In the genomic region with DNA sequence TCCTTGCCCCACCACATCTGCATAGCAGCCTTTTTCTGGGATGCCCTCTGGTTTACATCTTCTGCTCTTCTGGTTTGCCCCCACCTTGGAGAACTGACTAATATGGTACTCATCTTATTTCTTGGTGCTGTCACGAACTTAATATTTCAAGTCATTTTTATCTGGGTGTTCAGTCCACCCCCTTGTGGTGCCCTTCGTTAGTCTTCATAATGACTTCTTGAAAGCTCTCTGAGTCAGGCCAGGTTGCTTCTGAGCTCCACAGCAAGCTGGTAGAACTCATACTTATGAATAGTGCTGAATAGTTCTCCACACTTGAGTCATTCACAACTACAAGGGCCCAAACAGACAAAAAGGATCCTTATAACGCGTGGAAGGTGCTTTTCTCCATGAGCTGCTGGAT, we compare ENCODE assay signal across 14 cellular contexts. TPM values are rescaled to one million over a fixed set of nuclear protein-coding genes. Genes with fewer than 3 reads are reported as not detected.
DNase-seq lines count a peak whose midpoint lies in the region; ATAC-seq, FAIRE-seq and TF ChIP-seq lines count a peak whose summit lies in the region.
"Had no signal": no experiment of that assay in that cellular context is flagged by ENCODE, and none has a peak within 500 bp of the region (broad histone marks: within the 10 kb centered on the region; RNA-seq: fewer than 3 reads in every experiment).

No MANE protein-coding gene starts in this region.

- no peaks in the 10 kb centered on the region; the same call in 1 of the 2 replicates for H3K27me3 ChIP-seq in HCT116 (ENCODE audit: insufficient read depth, low read length)
- no peaks in the 10 kb centered on the region for H3K27me3 ChIP-seq in thoracic aorta (replicated peaks; ENCODE audit: insufficient read depth)
- H3K27me3 ChIP-seq: esophagus squamous epithelium had no signal

- peaks cover 5% of the 10 kb centered on the region for H3K27me3 Mint-ChIP-seq in activated CD8-positive, alpha-beta T cell treated with anti-CD3 and anti-CD28 coated beads for 36 hours

- no peak for TF ChIP-seq POLR2A in HCT116 (IDR thresholded peaks at IDR 0.05; ENCODE audit: borderline replicate concordance, extremely low read depth, insufficient read depth, insufficient read length)

- H3K4me1 ChIP-seq in HCT116 (ENCODE audit: control insufficient read depth in 1 of 2, insufficient read depth in 2 of 2, low read length in 2 of 2) (peaks cover 5 to 10% of the 10 kb centered on the region in 2 experiments; a peak in 3 of 4 replicates), kidney (ENCODE audit: control insufficient read depth in 1 of 2, insufficient read depth in 1 of 2, low read depth in 1 of 2, low read length in 2 of 2) (peaks cover 0 to 3% of the 10 kb centered on the region in 2 donors), thoracic aorta (ENCODE audit: control insufficient read depth in 1 of 2, low read depth in 2 of 2) (peaks cover 0 to 11% of the 10 kb centered on the region in 2 donors)

- BruUV-seq in HCT116 (replicated peaks; lab: Mats Ljungman, UMichigan): no TSS peak

- H3K27ac ChIP-seq in HCT116 (ENCODE audit: low read depth, low read length): no peak overlapping the region
- no peak overlapping the region for H3K27ac ChIP-seq in kidney (ENCODE audit: low read depth in 2 of 2, low read length in 2 of 2)
- no peak overlapping the region for H3K27ac ChIP-seq in thoracic aorta
- H3K27ac ChIP-seq: esophagus squamous epithelium had no signal

- ATAC-seq in HCT116 (peak; percentile 60), thoracic aorta (ENCODE audit: insufficient number of reproducible peaks, low FRiP score, low read depth) (no peak), HG02678 (IDR thresholded peaks at IDR 0.05; ENCODE audit: unreplicated experiment) (no peak)
- ATAC-seq in activated CD8-positive, alpha-beta T cell treated with anti-CD3 and anti-CD28 coated beads for 36 hours: no peak
- ATAC-seq: activated naive CD8-positive, alpha-beta T cell treated with anti-CD3 and anti-CD28 coated beads, Interleukin-2, amount 50 U/mL, for 24 hours; T-helper 17 cell had no signal

- no peak for FAIRE-seq in kidney (lab: Jason Lieb, UNC)

- no peak overlapping the region for H3K4me3 Mint-ChIP-seq in activated CD8-positive, alpha-beta T cell treated with anti-CD3 and anti-CD28 coated beads for 36 hours
- H3K4me3 Mint-ChIP-seq: activated naive CD8-positive, alpha-beta T cell treated with anti-CD3 and anti-CD28 coated beads, Interleukin-2, amount 50 U/mL, for 24 hours; T-helper 17 cell had no signal

- H2AFZ ChIP-seq in HCT116 (ENCODE audit: low read depth, low read length, poor library complexity, severe bottlenecking): no peak overlapping the region

- POLR2A ChIA-PET in HCT116 (lab: Charles Lee): no interaction called here
- POLR2A ChIA-PET in activated CD8-positive, alpha-beta T cell treated with anti-CD3 and anti-CD28 coated beads for 36 hours (lab: Charles Lee): no interaction called here

- H3K36me3 ChIP-seq in HCT116 (ENCODE audit: control insufficient read depth in 1 of 2, insufficient read depth in 2 of 2, low read length in 2 of 2) (no peaks in the 10 kb centered on the region), kidney (ENCODE audit: control insufficient read depth in 1 of 2, insufficient read depth in 2 of 2, low read length in 2 of 2) (no peaks in the 10 kb centered on the region), thoracic aorta (no peaks in the 10 kb centered on the region)
- H3K36me3 ChIP-seq: esophagus squamous epithelium had no signal

- no peak overlapping the region for H3K9ac ChIP-seq in HCT116 (ENCODE audit: low read length)
- no peak overlapping the region for H3K9ac ChIP-seq in kidney (ENCODE audit: low read length in 2 of 2)

- CTCF ChIA-PET in HCT116 (lab: Charles Lee): no interaction called here
- CTCF ChIA-PET in activated CD8-positive, alpha-beta T cell treated with anti-CD3 and anti-CD28 coated beads for 36 hours (lab: Charles Lee): no interaction called here

- TF ChIP-seq RAD21 in HCT116 (IDR thresholded peaks at IDR 0.05; ENCODE audit: low read depth): no peak

- intact Hi-C loops in HCT116 (cut with micrococcal nuclease) (no loop called here), kidney (cut with DNase I) (no loop called here)
- intact Hi-C loops in activated CD8-positive, alpha-beta T cell treated with anti-CD3 and anti-CD28 coated beads for 36 hours (cut with micrococcal nuclease): no loop called here

- RAD21 ChIA-PET in HCT116 (lab: Charles Lee; ENCODE audit: low non-redundant PET in 1 of 2, low total read pairs in 2 of 2, uncharacterized antibody in 2 of 2, unreplicated experiment in 2 of 2): no interaction called here

- no peak for TF ChIP-seq CTCF in HCT116 (IDR thresholded peaks at IDR 0.05 in 2 of 3, conservative IDR thresholded peaks at IDR 0.05 in 1 of 3; ENCODE audit: borderline replicate concordance in 1 of 3, insufficient read depth in 1 of 3, low read depth in 2 of 3, low read length in 2 of 3)
- no peak for TF ChIP-seq CTCF in kidney (IDR thresholded peaks at IDR 0.05; ENCODE audit: borderline replicate concordance, extremely low read depth, insufficient read depth)
- no peak for TF ChIP-seq CTCF in thoracic aorta (IDR thresholded peaks at IDR 0.05)
- no peak for TF ChIP-seq CTCF in activated CD8-positive, alpha-beta T cell treated with anti-CD3 and anti-CD28 coated beads for 36 hours (IDR thresholded peaks at IDR 0.05)

- no peak overlapping the region for H3K27ac Mint-ChIP-seq in activated CD8-positive, alpha-beta T cell treated with anti-CD3 and anti-CD28 coated beads for 36 hours
- H3K27ac Mint-ChIP-seq: activated naive CD8-positive, alpha-beta T cell treated with anti-CD3 and anti-CD28 coated beads, Interleukin-2, amount 50 U/mL, for 24 hours; T-helper 17 cell had no signal

- no peaks in the 10 kb centered on the region for H4K20me1 ChIP-seq in HCT116 (ENCODE audit: insufficient read depth)

- no peaks in the 10 kb centered on the region for H3K9me2 ChIP-seq in HCT116 (ENCODE audit: insufficient read depth)

- H3K36me3 Mint-ChIP-seq in activated CD8-positive, alpha-beta T cell treated with anti-CD3 and anti-CD28 coated beads for 36 hours (ENCODE audit: low read depth): no peaks in the 10 kb centered on the region

- DNase-seq in HCT116 (ENCODE audit: low read depth, low spot score) (no peak), astrocyte of the hippocampus (ENCODE audit: low read depth, low spot score) (peak; percentile 69), kidney (no peak), thoracic aorta (ENCODE audit: low spot score) (no peak), cerebellar nuclear complex (lab: John Stamatoyannopoulos, UW) (no peak)
- no peak for DNase-seq in activated CD8-positive, alpha-beta T cell treated with anti-CD3 and anti-CD28 coated beads for 36 hours
- DNase-seq: activated naive CD8-positive, alpha-beta T cell treated with anti-CD3 and anti-CD28 coated beads, Interleukin-2, amount 50 U/mL, for 24 hours; esophagus squamous epithelium; MM.1S; NCI-H748 treated with DMSO at 0.1 percent for 48 hours; T-helper 17 cell had no signal

- peak overlapping the region; percentile 44 for H3K4me2 ChIP-seq in HCT116 (ENCODE audit: low read length)

- no peak overlapping the region for H3K4me3 ChIP-seq in HCT116 (replicated peaks in 1 of 2; ENCODE audit: low read depth in 1 of 2, low read length in 2 of 2)
- peak overlapping the region; percentile 28 to 33 for H3K4me3 ChIP-seq in kidney (ENCODE audit: low read length in 2 of 2)
- peak overlapping the region; percentile 34 for H3K4me3 ChIP-seq in thoracic aorta
- H3K4me3 ChIP-seq: esophagus squamous epithelium had no signal

- H3K4me1 Mint-ChIP-seq in activated CD8-positive, alpha-beta T cell treated with anti-CD3 and anti-CD28 coated beads for 36 hours (ENCODE audit: low read depth): no peaks in the 10 kb centered on the region
- H3K4me1 Mint-ChIP-seq: activated naive CD8-positive, alpha-beta T cell treated with anti-CD3 and anti-CD28 coated beads, Interleukin-2, amount 50 U/mL, for 24 hours; T-helper 17 cell had no signal

- H3K9me3 ChIP-seq in HCT116 (ENCODE audit: control insufficient read depth in 1 of 2, insufficient read depth in 1 of 2, low read depth in 1 of 2, low read length in 2 of 2): no peaks in the 10 kb centered on the region
- H3K9me3 ChIP-seq in kidney (ENCODE audit: control insufficient read depth in 1 of 2, low read length in 2 of 2): no peaks in the 10 kb centered on the region
- H3K9me3 ChIP-seq in thoracic aorta: no peaks in the 10 kb centered on the region
- H3K9me3 ChIP-seq: esophagus squamous epithelium had no signal

- H3K79me2 ChIP-seq in HCT116 (ENCODE audit: insufficient read depth, low read length): no peaks in the 10 kb centered on the region

- H3K9me3 Mint-ChIP-seq in activated CD8-positive, alpha-beta T cell treated with anti-CD3 and anti-CD28 coated beads for 36 hours: no peaks in the 10 kb centered on the region
- H3K9me3 Mint-ChIP-seq: activated naive CD8-positive, alpha-beta T cell treated with anti-CD3 and anti-CD28 coated beads, Interleukin-2, amount 50 U/mL, for 24 hours had no signal

TF ChIP-seq in HCT116, 20 proteins besides CTCF, POLR2A, EP300 and RAD21:
- TF ChIP-seq ZFX (IDR thresholded peaks at IDR 0.05): no peak
- TF ChIP-seq ELF1 (IDR thresholded peaks at IDR 0.05; ENCODE audit: borderline replicate concordance, low read depth): no peak

RNA-seq across cellular contexts. Expression of a gene that starts 35.8 kb away (rescaled TPM):
- total RNA-seq in HCT116 (2021; ENCODE audit: unreplicated experiment) (0.64 TPM), kidney (1.4 TPM), thoracic aorta (not detected)
- 0.99 and 1.5 TPM in 2 replicates for polyA plus RNA-seq in HCT116 (2012)
- not detected for polyA plus RNA-seq in kidney (ENCODE audit: insufficient read depth, low read depth, low replicate concordance)
- total RNA-seq in activated CD8-positive, alpha-beta T cell treated with anti-CD3 and anti-CD28 coated beads for 36 hours: not detected
- total RNA-seq: lung microvascular endothelial cell, skeletal muscle tissue, T-helper 17 cell had no signal

Comparison
In these comparisons a context has a peak if more than half of its experiments do, and no peak if none do; other contexts are left out.
1. H3K4me3 ChIP-seq: peak in kidney (2 of 2) and thoracic aorta (single experiment); none in HCT116 (0 of 2).